In the genomic region with DNA sequence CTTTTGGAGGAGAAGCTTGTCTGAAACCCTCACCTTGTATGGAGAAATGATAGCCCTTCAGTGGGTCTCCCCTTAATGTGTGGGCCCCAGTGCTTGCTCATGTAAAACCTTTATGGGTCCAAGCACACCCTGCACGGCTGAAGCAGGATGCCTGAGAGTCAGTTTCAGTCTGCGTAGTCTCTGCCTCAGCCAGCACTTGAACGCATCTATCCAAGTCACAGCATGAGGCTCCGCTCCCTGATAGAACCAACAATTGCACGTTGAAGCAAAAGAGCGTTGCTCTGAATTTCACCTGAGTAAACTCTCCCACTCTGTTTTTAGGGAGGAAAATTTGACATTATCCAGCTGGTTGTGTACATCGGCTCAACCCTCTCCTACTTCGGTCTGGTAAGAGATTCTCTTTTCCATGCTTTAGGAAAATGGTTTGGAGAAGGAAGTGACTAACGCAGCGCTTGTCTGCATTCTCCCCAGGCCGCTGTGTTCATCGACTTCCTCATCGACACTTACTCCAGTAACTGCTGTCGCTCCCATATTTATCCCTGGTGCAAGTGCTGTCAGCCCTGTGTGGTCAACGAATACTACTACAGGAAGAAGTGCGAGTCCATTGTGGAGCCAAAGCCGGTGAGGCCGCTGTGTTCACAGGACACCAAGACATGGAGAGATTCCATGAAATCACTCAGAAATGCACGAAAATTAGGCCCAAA, we compare ENCODE assay signal across 19 cellular contexts. TPM values are rescaled to one million over a fixed set of nuclear protein-coding genes. Genes with fewer than 3 reads are reported as not detected.
"Had no signal": no experiment of that assay in that cellular context is flagged by ENCODE, and none has a peak within 500 bp of the region (broad histone marks: within the 10 kb centered on the region; RNA-seq: fewer than 3 reads in every experiment).

No MANE protein-coding gene starts in this region.

- H3K4me1 ChIP-seq: psoas muscle had no signal

- H3K27ac ChIP-seq: psoas muscle, transverse colon had no signal

- ATAC-seq: activated CD4-positive, CD25-positive, alpha-beta regulatory T cell treated with anti-CD3 and anti-CD28 coated beads, Interleukin-2, amount 50 U/mL, for 24 hours; psoas muscle; stimulated activated naive CD8-positive, alpha-beta T cell treated with anti-CD3 and anti-CD28 coated beads, Interleukin-15, Interleukin-2, amounts not matched to agents 100 U/mL and 50 U/mL, for 24 hours had no signal

- H3K9me3 ChIP-seq: adrenal gland, psoas muscle, transverse colon, vagina had no signal

- H3K36me3 ChIP-seq: adrenal gland, transverse colon had no signal

- H3K4me1 Mint-ChIP-seq: activated naive CD4-positive, alpha-beta T cell treated with anti-CD3 and anti-CD28 coated beads, Interleukin-2, amount 50 U/mL, for 24 hours had no signal

- H3K4me3 Mint-ChIP-seq: activated CD4-positive, alpha-beta T cell treated with anti-CD3 and anti-CD28 coated beads, Interleukin-2, amount 10 ng/mL, durations not matched to agents 7 days and 5 days; activated naive CD4-positive, alpha-beta T cell treated with anti-CD3 and anti-CD28 coated beads, Interleukin-2, amount 50 U/mL, for 24 hours had no signal

- H3K27me3 ChIP-seq: adrenal gland, transverse colon, vagina had no signal

- H3K4me3 ChIP-seq: adrenal gland, psoas muscle, transverse colon, vagina had no signal

- H3K27ac Mint-ChIP-seq: activated CD4-positive, alpha-beta T cell treated with anti-CD3 and anti-CD28 coated beads, Interleukin-2, amount 10 ng/mL, durations not matched to agents 7 days and 5 days had no signal

- H3K27me3 Mint-ChIP-seq: activated CD4-positive, alpha-beta T cell treated with anti-CD3 and anti-CD28 coated beads, Interleukin-2, amount 10 ng/mL, durations not matched to agents 7 days and 5 days; activated naive CD4-positive, alpha-beta T cell treated with anti-CD3 and anti-CD28 coated beads, Interleukin-2, amount 50 U/mL, for 24 hours had no signal

- DNase-seq: activated CD4-positive, alpha-beta T cell treated with anti-CD3 and anti-CD28 coated beads, Interleukin-2, amount 10 ng/mL, durations not matched to agents 7 days and 5 days; activated CD8-positive, alpha-beta memory T cell treated with anti-CD3 and anti-CD28 coated beads, Interleukin-2, amount 50 U/mL, for 4 hours; activated effector memory CD4-positive, alpha-beta T cell treated with anti-CD3 and anti-CD28 coated beads, Interleukin-2, amount 50 U/mL, for 16 hours; activated T-cell treated with anti-CD3 and anti-CD28 coated beads, Interleukin-2, amount 50 U/mL, for 48 hours; hypothalamus; islet precursor cell; mammary epithelial cell; psoas muscle; right cardiac atrium; stimulated activated CD4-positive, alpha-beta T cell treated with anti-CD3 and anti-CD28 coated beads, Interleukin-2, amount 100 ng/mL, for 24 hours; stimulated activated naive CD8-positive, alpha-beta T cell treated with anti-CD3 and anti-CD28 coated beads, Interleukin-15, Interleukin-2, amounts not matched to agents 100 U/mL and 50 U/mL, for 24 hours; T-helper 1 cell; T-helper 9 cell; transverse colon had no signal

- H3K9me3 Mint-ChIP-seq: activated CD4-positive, alpha-beta T cell treated with anti-CD3 and anti-CD28 coated beads, Interleukin-2, amount 10 ng/mL, durations not matched to agents 7 days and 5 days; activated naive CD4-positive, alpha-beta T cell treated with anti-CD3 and anti-CD28 coated beads, Interleukin-2, amount 50 U/mL, for 24 hours had no signal

RNA-seq across cellular contexts. Expression of a gene that starts 44.3 kb away (rescaled TPM):
- polyA plus RNA-seq: neural cell had no signal
